In the genomic region with DNA sequence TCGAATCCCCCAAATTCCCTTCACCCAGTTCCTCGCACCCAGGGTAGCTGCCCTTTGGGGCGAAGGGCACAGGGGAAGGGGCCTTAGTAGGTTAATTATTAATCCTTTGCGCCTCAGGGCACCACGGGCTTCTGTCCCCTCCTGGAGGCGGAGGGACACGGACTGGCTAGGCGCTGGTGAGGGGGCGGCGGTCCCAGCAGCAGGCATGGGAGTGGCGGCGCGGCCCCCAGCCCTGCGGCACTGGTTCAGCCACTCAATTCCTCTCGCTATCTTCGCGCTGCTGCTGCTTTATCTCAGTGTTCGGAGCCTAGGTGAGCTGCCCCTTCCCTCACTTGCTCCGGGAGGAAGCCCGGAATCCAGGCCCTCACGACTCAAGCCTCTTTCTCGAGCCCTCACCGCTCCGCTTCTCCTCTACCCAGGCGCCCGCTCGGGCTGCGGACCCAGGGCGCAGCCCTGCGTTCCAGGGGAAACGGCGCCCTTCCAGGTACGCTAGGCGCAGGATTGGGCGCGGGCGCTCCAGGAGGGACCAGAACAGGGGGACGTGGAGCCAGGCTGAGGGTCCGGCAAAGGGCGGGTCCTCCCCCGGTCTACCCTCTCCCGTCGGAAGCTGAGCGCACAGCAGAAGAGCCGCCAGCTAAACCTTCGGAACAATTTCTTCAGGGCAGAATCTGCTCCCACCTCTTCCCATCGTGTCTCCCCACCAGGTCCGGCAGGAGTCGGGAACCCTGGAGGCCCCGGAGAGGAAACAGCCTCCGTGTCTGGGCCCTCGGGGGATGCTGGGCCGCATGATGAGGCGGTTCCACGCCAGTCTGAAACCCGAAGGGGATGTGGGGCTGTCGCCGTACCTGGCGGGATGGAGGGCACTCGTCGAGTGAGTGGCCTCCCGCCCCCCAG, we compare ENCODE assay signal across 1 cellular context.
TF ChIP-seq lines count a peak whose summit lies in the region.

TSS of gene GLTPD2 (plus strand) at position 158 of the 894 bp plus-strand sequence. CDS start at position 206, 48 bp downstream.

TF ChIP-seq in HepG2, 621 proteins besides CTCF, POLR2A, EP300 and RAD21 (continued from another document and continues in another):
- TF ChIP-seq, protein P1, sequence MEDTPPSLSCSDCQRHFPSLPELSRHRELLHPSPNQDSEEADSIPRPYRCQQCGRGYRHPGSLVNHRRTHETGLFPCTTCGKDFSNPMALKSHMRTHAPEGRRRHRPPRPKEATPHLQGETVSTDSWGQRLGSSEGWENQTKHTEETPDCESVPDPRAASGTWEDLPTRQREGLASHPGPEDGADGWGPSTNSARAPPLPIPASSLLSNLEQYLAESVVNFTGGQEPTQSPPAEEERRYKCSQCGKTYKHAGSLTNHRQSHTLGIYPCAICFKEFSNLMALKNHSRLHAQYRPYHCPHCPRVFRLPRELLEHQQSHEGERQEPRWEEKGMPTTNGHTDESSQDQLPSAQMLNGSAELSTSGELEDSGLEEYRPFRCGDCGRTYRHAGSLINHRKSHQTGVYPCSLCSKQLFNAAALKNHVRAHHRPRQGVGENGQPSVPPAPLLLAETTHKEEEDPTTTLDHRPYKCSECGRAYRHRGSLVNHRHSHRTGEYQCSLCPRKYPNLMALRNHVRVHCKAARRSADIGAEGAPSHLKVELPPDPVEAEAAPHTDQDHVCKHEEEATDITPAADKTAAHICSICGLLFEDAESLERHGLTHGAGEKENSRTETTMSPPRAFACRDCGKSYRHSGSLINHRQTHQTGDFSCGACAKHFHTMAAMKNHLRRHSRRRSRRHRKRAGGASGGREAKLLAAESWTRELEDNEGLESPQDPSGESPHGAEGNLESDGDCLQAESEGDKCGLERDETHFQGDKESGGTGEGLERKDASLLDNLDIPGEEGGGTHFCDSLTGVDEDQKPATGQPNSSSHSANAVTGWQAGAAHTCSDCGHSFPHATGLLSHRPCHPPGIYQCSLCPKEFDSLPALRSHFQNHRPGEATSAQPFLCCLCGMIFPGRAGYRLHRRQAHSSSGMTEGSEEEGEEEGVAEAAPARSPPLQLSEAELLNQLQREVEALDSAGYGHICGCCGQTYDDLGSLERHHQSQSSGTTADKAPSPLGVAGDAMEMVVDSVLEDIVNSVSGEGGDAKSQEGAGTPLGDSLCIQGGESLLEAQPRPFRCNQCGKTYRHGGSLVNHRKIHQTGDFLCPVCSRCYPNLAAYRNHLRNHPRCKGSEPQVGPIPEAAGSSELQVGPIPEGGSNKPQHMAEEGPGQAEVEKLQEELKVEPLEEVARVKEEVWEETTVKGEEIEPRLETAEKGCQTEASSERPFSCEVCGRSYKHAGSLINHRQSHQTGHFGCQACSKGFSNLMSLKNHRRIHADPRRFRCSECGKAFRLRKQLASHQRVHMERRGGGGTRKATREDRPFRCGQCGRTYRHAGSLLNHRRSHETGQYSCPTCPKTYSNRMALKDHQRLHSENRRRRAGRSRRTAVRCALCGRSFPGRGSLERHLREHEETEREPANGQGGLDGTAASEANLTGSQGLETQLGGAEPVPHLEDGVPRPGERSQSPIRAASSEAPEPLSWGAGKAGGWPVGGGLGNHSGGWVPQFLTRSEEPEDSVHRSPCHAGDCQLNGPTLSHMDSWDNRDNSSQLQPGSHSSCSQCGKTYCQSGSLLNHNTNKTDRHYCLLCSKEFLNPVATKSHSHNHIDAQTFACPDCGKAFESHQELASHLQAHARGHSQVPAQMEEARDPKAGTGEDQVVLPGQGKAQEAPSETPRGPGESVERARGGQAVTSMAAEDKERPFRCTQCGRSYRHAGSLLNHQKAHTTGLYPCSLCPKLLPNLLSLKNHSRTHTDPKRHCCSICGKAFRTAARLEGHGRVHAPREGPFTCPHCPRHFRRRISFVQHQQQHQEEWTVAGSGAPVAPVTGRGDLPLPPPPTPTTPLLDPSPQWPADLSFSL (CRISPR knock-in tag; IDR thresholded peaks at IDR 0.05) = no peak
- TF ChIP-seq, protein P2, sequence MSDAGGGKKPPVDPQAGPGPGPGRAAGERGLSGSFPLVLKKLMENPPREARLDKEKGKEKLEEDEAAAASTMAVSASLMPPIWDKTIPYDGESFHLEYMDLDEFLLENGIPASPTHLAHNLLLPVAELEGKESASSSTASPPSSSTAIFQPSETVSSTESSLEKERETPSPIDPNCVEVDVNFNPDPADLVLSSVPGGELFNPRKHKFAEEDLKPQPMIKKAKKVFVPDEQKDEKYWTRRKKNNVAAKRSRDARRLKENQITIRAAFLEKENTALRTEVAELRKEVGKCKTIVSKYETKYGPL (CRISPR knock-in tag; IDR thresholded peaks at IDR 0.05) = no peak
- no peak for TF ChIP-seq NR3C1 (CRISPR knock-in tag; IDR thresholded peaks at IDR 0.05)
- no peak for TF ChIP-seq ZNF570 (CRISPR knock-in tag; IDR thresholded peaks at IDR 0.05; ENCODE audit: borderline replicate concordance)
- peak; percentile 57; the same call in 1 of the 2 replicates for TF ChIP-seq ZNF609 (CRISPR knock-in tag; IDR thresholded peaks at IDR 0.05; ENCODE audit: borderline replicate concordance)
- peak; percentile 47; the same call in 1 of the 2 replicates for TF ChIP-seq PHF20 (CRISPR knock-in tag; IDR thresholded peaks at IDR 0.05)
- TF ChIP-seq HES4 (CRISPR knock-in tag; IDR thresholded peaks at IDR 0.05; ENCODE audit: borderline replicate concordance) = no peak
- no peak for TF ChIP-seq SMARCE1 (IDR thresholded peaks at IDR 0.05; ENCODE audit: borderline replicate concordance)
- no peak for TF ChIP-seq RCOR2 (CRISPR knock-in tag; IDR thresholded peaks at IDR 0.05)
- no peak for TF ChIP-seq PCBP2 (optimal IDR thresholded peaks at IDR 0.05; ENCODE audit: low read depth, low read length, poor library complexity, severe bottlenecking)
- TF ChIP-seq MTA1 (CRISPR knock-in tag; IDR thresholded peaks at IDR 0.05; ENCODE audit: borderline replicate concordance) = peak; percentile 54; the same call in 1 of the 2 replicates
- TF ChIP-seq, protein P3, sequence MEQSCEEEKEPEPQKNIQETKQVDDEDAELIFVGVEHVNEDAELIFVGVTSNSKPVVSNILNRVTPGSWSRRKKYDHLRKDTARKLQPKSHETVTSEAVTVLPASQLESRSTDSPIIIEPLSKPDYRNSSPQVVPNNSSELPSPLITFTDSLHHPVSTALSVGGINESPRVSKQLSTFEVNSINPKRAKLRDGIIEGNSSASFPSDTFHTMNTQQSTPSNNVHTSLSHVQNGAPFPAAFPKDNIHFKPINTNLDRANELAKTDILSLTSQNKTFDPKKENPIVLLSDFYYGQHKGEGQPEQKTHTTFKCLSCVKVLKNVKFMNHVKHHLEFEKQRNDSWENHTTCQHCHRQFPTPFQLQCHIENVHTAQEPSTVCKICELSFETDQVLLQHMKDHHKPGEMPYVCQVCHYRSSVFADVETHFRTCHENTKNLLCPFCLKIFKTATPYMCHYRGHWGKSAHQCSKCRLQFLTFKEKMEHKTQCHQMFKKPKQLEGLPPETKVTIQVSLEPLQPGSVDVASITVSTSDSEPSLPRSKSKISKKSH (CRISPR knock-in tag; IDR thresholded peaks at IDR 0.05; ENCODE audit: borderline replicate concordance) = no peak
- no peak for TF ChIP-seq ZNF777 (CRISPR knock-in tag; IDR thresholded peaks at IDR 0.05)
- TF ChIP-seq, protein P4, sequence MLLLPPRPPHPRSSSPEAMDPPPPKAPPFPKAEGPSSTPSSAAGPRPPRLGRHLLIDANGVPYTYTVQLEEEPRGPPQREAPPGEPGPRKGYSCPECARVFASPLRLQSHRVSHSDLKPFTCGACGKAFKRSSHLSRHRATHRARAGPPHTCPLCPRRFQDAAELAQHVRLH (CRISPR knock-in tag; IDR thresholded peaks at IDR 0.05; ENCODE audit: borderline replicate concordance, low read depth) = 0 out of 2 replicates have a peak, but pooled peaks have one; percentile 32
- TF ChIP-seq ARID5B (CRISPR knock-in tag; IDR thresholded peaks at IDR 0.05) = no peak
- TF ChIP-seq, protein P5, sequence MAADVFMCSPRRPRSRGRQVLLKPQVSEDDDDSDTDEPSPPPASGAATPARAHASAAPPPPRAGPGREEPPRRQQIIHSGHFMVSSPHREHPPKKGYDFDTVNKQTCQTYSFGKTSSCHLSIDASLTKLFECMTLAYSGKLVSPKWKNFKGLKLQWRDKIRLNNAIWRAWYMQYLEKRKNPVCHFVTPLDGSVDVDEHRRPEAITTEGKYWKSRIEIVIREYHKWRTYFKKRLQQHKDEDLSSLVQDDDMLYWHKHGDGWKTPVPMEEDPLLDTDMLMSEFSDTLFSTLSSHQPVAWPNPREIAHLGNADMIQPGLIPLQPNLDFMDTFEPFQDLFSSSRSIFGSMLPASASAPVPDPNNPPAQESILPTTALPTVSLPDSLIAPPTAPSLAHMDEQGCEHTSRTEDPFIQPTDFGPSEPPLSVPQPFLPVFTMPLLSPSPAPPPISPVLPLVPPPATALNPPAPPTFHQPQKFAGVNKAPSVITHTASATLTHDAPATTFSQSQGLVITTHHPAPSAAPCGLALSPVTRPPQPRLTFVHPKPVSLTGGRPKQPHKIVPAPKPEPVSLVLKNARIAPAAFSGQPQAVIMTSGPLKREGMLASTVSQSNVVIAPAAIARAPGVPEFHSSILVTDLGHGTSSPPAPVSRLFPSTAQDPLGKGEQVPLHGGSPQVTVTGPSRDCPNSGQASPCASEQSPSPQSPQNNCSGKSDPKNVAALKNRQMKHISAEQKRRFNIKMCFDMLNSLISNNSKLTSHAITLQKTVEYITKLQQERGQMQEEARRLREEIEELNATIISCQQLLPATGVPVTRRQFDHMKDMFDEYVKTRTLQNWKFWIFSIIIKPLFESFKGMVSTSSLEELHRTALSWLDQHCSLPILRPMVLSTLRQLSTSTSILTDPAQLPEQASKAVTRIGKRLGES (CRISPR knock-in tag; IDR thresholded peaks at IDR 0.05; ENCODE audit: borderline replicate concordance) = no peak
- TF ChIP-seq, protein P6, sequence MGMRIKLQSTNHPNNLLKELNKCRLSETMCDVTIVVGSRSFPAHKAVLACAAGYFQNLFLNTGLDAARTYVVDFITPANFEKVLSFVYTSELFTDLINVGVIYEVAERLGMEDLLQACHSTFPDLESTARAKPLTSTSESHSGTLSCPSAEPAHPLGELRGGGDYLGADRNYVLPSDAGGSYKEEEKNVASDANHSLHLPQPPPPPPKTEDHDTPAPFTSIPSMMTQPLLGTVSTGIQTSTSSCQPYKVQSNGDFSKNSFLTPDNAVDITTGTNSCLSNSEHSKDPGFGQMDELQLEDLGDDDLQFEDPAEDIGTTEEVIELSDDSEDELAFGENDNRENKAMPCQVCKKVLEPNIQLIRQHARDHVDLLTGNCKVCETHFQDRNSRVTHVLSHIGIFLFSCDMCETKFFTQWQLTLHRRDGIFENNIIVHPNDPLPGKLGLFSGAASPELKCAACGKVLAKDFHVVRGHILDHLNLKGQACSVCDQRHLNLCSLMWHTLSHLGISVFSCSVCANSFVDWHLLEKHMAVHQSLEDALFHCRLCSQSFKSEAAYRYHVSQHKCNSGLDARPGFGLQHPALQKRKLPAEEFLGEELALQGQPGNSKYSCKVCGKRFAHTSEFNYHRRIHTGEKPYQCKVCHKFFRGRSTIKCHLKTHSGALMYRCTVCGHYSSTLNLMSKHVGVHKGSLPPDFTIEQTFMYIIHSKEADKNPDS (CRISPR knock-in tag; IDR thresholded peaks at IDR 0.05) = no peak
- no peak; the same call in 1 of the 2 replicates for TF ChIP-seq PLSCR1 (CRISPR knock-in tag; IDR thresholded peaks at IDR 0.05; ENCODE audit: borderline replicate concordance)
